Comparison of ENCODE assay signal across 9 cellular contexts in genomic region chr10:47188156-47188555, GRCh38.
"Had no signal": no experiment of that assay in that cellular context is flagged by ENCODE, and none has a peak within 500 bp of the region (broad histone marks: within the 10 kb centered on the region; RNA-seq: fewer than 3 reads in every experiment).

No MANE protein-coding gene starts in this region.

- DNase-seq: GM23248, GOT3, H7, HFFc6 had no signal

- H3K9me3 Mint-ChIP-seq: HFFc6 had no signal

- H3K4me1 Mint-ChIP-seq: IgD-negative memory B cell had no signal

- H3K4me3 Mint-ChIP-seq: HFFc6, IgD-negative memory B cell had no signal

- H3K27ac ChIP-seq: GM23248, HL-60 had no signal

- FAIRE-seq: HepG2 had no signal

- H3K4me3 ChIP-seq: GM23248, HAP-1 had no signal

- H3K4me1 ChIP-seq: HAP-1 had no signal

- H3K9ac ChIP-seq: GM23248 had no signal

- H3K36me3 ChIP-seq: HAP-1 had no signal

- ATAC-seq: HCT116, HepG2 had no signal

- H3K27ac Mint-ChIP-seq: HFFc6, IgD-negative memory B cell had no signal

- H3K9me3 ChIP-seq: HAP-1 had no signal

- H2AFZ ChIP-seq: GM23248 had no signal

- H3K36me3 Mint-ChIP-seq: IgD-negative memory B cell had no signal
